Comparison of ENCODE assay signal across 10 cellular contexts in genomic region chr18:40935423-40935822, GRCh38.
DNase-seq lines count a peak whose midpoint lies in the region; ATAC-seq and TF ChIP-seq lines count a peak whose summit lies in the region.
"Had no signal": no experiment of that assay in that cellular context is flagged by ENCODE, and none has a peak within 500 bp of the region (broad histone marks: within the 10 kb centered on the region; RNA-seq: fewer than 3 reads in every experiment).

No MANE protein-coding gene starts in this region.

- intact Hi-C loops in activated CD8-positive, alpha-beta T cell treated with anti-CD3 and anti-CD28 coated beads for 36 hours (cut with micrococcal nuclease), result no loop called here

- TF ChIP-seq CTCF in activated CD8-positive, alpha-beta T cell treated with anti-CD3 and anti-CD28 coated beads for 36 hours (IDR thresholded peaks at IDR 0.05), result no peak

- no peaks in the 10 kb centered on the region for H3K9me3 ChIP-seq in adipocyte (ENCODE audit: control insufficient read depth, low read length)
- H3K9me3 ChIP-seq: upper lobe of right lung had no signal

- H3K36me3 Mint-ChIP-seq in activated CD8-positive, alpha-beta T cell treated with anti-CD3 and anti-CD28 coated beads for 36 hours (ENCODE audit: low read depth), result no peaks in the 10 kb centered on the region

- no peaks in the 10 kb centered on the region for H3K36me3 ChIP-seq in adipocyte (ENCODE audit: control insufficient read depth, insufficient read depth, low read length, severe bottlenecking)
- H3K36me3 ChIP-seq: upper lobe of right lung had no signal

- no peaks in the 10 kb centered on the region for H3K27me3 Mint-ChIP-seq in activated CD8-positive, alpha-beta T cell treated with anti-CD3 and anti-CD28 coated beads for 36 hours

- ATAC-seq in left lobe of liver, result peak; percentile 66
- no peak for ATAC-seq in GM21576 (IDR thresholded peaks at IDR 0.05; ENCODE audit: unreplicated experiment)
- no peak for ATAC-seq in HG02623 (IDR thresholded peaks at IDR 0.05; ENCODE audit: unreplicated experiment)
- ATAC-seq in activated CD8-positive, alpha-beta T cell treated with anti-CD3 and anti-CD28 coated beads for 36 hours, result no peak
- ATAC-seq: right cardiac atrium, upper lobe of right lung had no signal

- H3K4me3 ChIP-seq in adipocyte (ENCODE audit: low read length), result no peak overlapping the region
- H3K4me3 ChIP-seq: upper lobe of right lung had no signal

- no peaks in the 10 kb centered on the region for H3K27me3 ChIP-seq in adipocyte (replicated peaks; ENCODE audit: control insufficient read depth, insufficient read depth, low read length)
- H3K27me3 ChIP-seq: upper lobe of right lung had no signal

- H3K4me3 Mint-ChIP-seq in activated CD8-positive, alpha-beta T cell treated with anti-CD3 and anti-CD28 coated beads for 36 hours, result no peak overlapping the region

- H3K27ac Mint-ChIP-seq in activated CD8-positive, alpha-beta T cell treated with anti-CD3 and anti-CD28 coated beads for 36 hours, result no peak overlapping the region

- no peaks in the 10 kb centered on the region for H3K4me1 Mint-ChIP-seq in activated CD8-positive, alpha-beta T cell treated with anti-CD3 and anti-CD28 coated beads for 36 hours (ENCODE audit: low read depth)

- DNase-seq in DMS53 (lab: John Stamatoyannopoulos, UW) (peak; percentile 73), HuH-7 (ENCODE audit: low spot score) (peak; percentile 16), adipocyte (ENCODE audit: low read depth) (peak; percentile 23), left lobe of liver (ENCODE audit: low spot score) (no peak), G401 (ENCODE audit: low spot score) (no peak)
- no peak for DNase-seq in activated CD8-positive, alpha-beta T cell treated with anti-CD3 and anti-CD28 coated beads for 36 hours
- DNase-seq: right cardiac atrium, upper lobe of right lung had no signal

- CTCF ChIA-PET in activated CD8-positive, alpha-beta T cell treated with anti-CD3 and anti-CD28 coated beads for 36 hours (lab: Charles Lee), result interaction anchor here (0.7 kb wide), 1 partner anchor 14 kb away, joined by 5 read pairs; no protein-coding TSS in a partner anchor

- in situ Hi-C loops in G401 (cut with HindIII; ENCODE audit: low sequenced_read_pairs), result no loop called here

- H3K9ac ChIP-seq in adipocyte (ENCODE audit: low read length), result no peak overlapping the region

- peaks cover 6% of the 10 kb centered on the region for H3K4me1 ChIP-seq in adipocyte (ENCODE audit: control insufficient read depth, insufficient read depth, low read length)
- H3K4me1 ChIP-seq: upper lobe of right lung had no signal

- peaks cover 3% of the 10 kb centered on the region for H3K9me3 Mint-ChIP-seq in activated CD8-positive, alpha-beta T cell treated with anti-CD3 and anti-CD28 coated beads for 36 hours

- POLR2A ChIA-PET in activated CD8-positive, alpha-beta T cell treated with anti-CD3 and anti-CD28 coated beads for 36 hours (lab: Charles Lee), result no interaction called here

Comparison
In these comparisons a context has a peak if more than half of its experiments do, and no peak if none do; other contexts are left out.
1. DNase-seq: peak in DMS53 (single experiment), HuH-7 (single experiment) and adipocyte (single experiment); none in left lobe of liver (single experiment), G401 (single experiment) and activated CD8-positive, alpha-beta T cell treated with anti-CD3 and anti-CD28 coated beads for 36 hours (single experiment).